Comparison of ENCODE assay signal across 8 cellular contexts in genomic region chr19:47428177-47428894, GRCh38. TPM values are rescaled to one million over a fixed set of nuclear protein-coding genes. Genes with fewer than 3 reads are reported as not detected.
DNase-seq lines count a peak whose midpoint lies in the region; ATAC-seq and TF ChIP-seq lines count a peak whose summit lies in the region.

No MANE protein-coding gene starts in this region.

- WGBS in esophagus muscularis mucosa = 2% methylated on average over 25 of the region's 27 CpGs

- intact Hi-C loops in esophagus muscularis mucosa (cut with DNase I) = no loop called here

- H3K27me3 ChIP-seq in esophagus muscularis mucosa = peaks cover 5 to 71% (median 21%) of the 10 kb centered on the region in 4 donors

- TF ChIP-seq EP300 in esophagus muscularis mucosa (IDR thresholded peaks at IDR 0.05) = no peak

- TF ChIP-seq POLR2A in esophagus muscularis mucosa (IDR thresholded peaks at IDR 0.05; ENCODE audit: low read depth) = no peak

- H3K36me3 ChIP-seq in esophagus muscularis mucosa = no peaks in the 10 kb centered on the region

- peaks cover 27 to 39% (median 35%) of the 10 kb centered on the region in 4 donors for H3K4me1 ChIP-seq in esophagus muscularis mucosa

- H3K27ac ChIP-seq in esophagus muscularis mucosa (replicated peaks in 1 of 4) = peak overlapping the region; percentile 55 to 76 (median 69)

- peak overlapping the region; percentile 50 for H3K4me3 ChIP-seq in Jurkat, Clone E6-1 (ENCODE audit: low read length)
- H3K4me3 ChIP-seq in esophagus muscularis mucosa = peak overlapping the region; percentile 13 to 29 (median 25)

- ATAC-seq in HG03442 (IDR thresholded peaks at IDR 0.05; ENCODE audit: unreplicated experiment) = no peak

- DNase-seq in DMS79 (lab: John Stamatoyannopoulos, UW) (peak; percentile 96), OCI-M1 (lab: John Stamatoyannopoulos, UW) (peak; percentile 100), activated T-cell treated with anti-CD3 and anti-CD28 coated beads for 24 hours (ENCODE audit: low read depth) (peak; percentile 82), esophagus muscularis mucosa (ENCODE audit: extremely low spot score) (peak; percentile 95), myocyte (ENCODE audit: low read depth) (peak; percentile 96)
- DNase-seq in Jurkat, Clone E6-1 (ENCODE audit: low read depth, low spot score) = peak; percentile 100
- DNase-seq in stimulated activated CD8-positive, alpha-beta memory T cell treated with anti-CD3 and anti-CD28 coated beads, Interleukin-7, amount 100 ng/mL, for 4 hours (ENCODE audit: low read depth in 2 of 2) = peak; percentile 73 to 88

- no peaks in the 10 kb centered on the region for H3K9me3 ChIP-seq in esophagus muscularis mucosa

- TF ChIP-seq CTCF in esophagus muscularis mucosa (IDR thresholded peaks at IDR 0.05) = no peak

RNA-seq across cellular contexts. Expression of gene MEIS3, which starts 9.0 kb away (rescaled TPM):
- polyA plus RNA-seq in Jurkat, Clone E6-1 (2012; ENCODE audit: insufficient read depth, insufficient read length) = 0.81 TPM
- 10 to 100 TPM; 22.8 to 33.2 (median 30.7) TPM for total RNA-seq in esophagus muscularis mucosa
- total RNA-seq in myocyte = 4.4 and 4.9 TPM in 2 replicates
- polyA plus RNA-seq in myocyte (2012) = 22.1 TPM

RNA-seq across cellular contexts. Expression of gene SLC8A2, which starts 43.4 kb away (rescaled TPM):
- not detected for polyA plus RNA-seq in Jurkat, Clone E6-1 (2012; ENCODE audit: insufficient read depth, insufficient read length)
- 10 to 100 TPM in 2 of 4 donors, 1 to 10 TPM in 2; 6.2 to 18.7 (median 10.4) TPM for total RNA-seq in esophagus muscularis mucosa
- not detected in 2 replicates for total RNA-seq in myocyte
- polyA plus RNA-seq in myocyte (2012) = 0.08 TPM

RNA-seq across cellular contexts. Expression of gene KPTN, which starts 55.7 kb away (rescaled TPM):
- polyA plus RNA-seq in Jurkat, Clone E6-1 (2012; ENCODE audit: insufficient read depth, insufficient read length) = 20.6 TPM
- total RNA-seq in esophagus muscularis mucosa = 1 to 10 TPM; 2.3 to 9.4 (median 5.2) TPM
- 5.7 and 12.5 TPM in 2 replicates for total RNA-seq in myocyte
- polyA plus RNA-seq in myocyte (2012) = 12.6 TPM
